Comparison of ENCODE assay signal across 11 cellular contexts in genomic region chr11:67280341-67280790, GRCh38. TPM values are rescaled to one million over a fixed set of nuclear protein-coding genes. Genes with fewer than 3 reads are reported as not detected.
DNase-seq lines count a peak whose midpoint lies in the region; ATAC-seq, FAIRE-seq and TF ChIP-seq lines count a peak whose summit lies in the region.
"Had no signal": no experiment of that assay in that cellular context is flagged by ENCODE, and none has a peak within 500 bp of the region (broad histone marks: within the 10 kb centered on the region; RNA-seq: fewer than 3 reads in every experiment).

No MANE protein-coding gene starts in this region.

- no peaks in the 10 kb centered on the region for H3K9me3 Mint-ChIP-seq in activated naive CD4-positive, alpha-beta T cell treated with anti-CD3 and anti-CD28 coated beads, Interleukin-2, amount 10 ng/mL, durations not matched to agents 7 days and 5 days
- no peaks in the 10 kb centered on the region for H3K9me3 Mint-ChIP-seq in activated T-helper 2 cell treated with anti-CD3 and anti-CD28 coated beads, Interferon-gamma antibody, Interleukin-2, Interleukin-4, amounts not matched to agents 10 μg/mL and 5 μg/mL and 100 μg/mL, durations not matched to agents 14 hours and 24 hours and 36 hours
- H3K9me3 Mint-ChIP-seq in memory B cell: no peaks in the 10 kb centered on the region

- peaks cover 62% of the 10 kb centered on the region for H3K36me3 Mint-ChIP-seq in activated naive CD4-positive, alpha-beta T cell treated with anti-CD3 and anti-CD28 coated beads, Interleukin-2, amount 10 ng/mL, durations not matched to agents 7 days and 5 days
- peaks cover 89% of the 10 kb centered on the region for H3K36me3 Mint-ChIP-seq in activated T-helper 2 cell treated with anti-CD3 and anti-CD28 coated beads, Interferon-gamma antibody, Interleukin-2, Interleukin-4, amounts not matched to agents 10 μg/mL and 5 μg/mL and 100 μg/mL, durations not matched to agents 14 hours and 24 hours and 36 hours (ENCODE audit: low read depth)
- peaks cover 21% of the 10 kb centered on the region for H3K36me3 Mint-ChIP-seq in memory B cell

- TF ChIP-seq POLR2A in suprapubic skin (IDR thresholded peaks at IDR 0.05) (no peak), H54 (IDR thresholded peaks at IDR 0.05; ENCODE audit: low read depth, low read length) (no peak)

- ATAC-seq in memory B cell (ENCODE audit: low read depth) (no peak), HG03175 (IDR thresholded peaks at IDR 0.05; ENCODE audit: unreplicated experiment) (no peak), GM19455 (IDR thresholded peaks at IDR 0.05; ENCODE audit: unreplicated experiment) (no peak)

- no peak for TF ChIP-seq EP300 in suprapubic skin (IDR thresholded peaks at IDR 0.05)

- no peak for TF ChIP-seq CTCF in suprapubic skin (IDR thresholded peaks at IDR 0.05)

- no peak overlapping the region for H3K4me3 ChIP-seq in suprapubic skin

- no peak for FAIRE-seq in H54 (lab: Jason Lieb, UNC)
- FAIRE-seq: TTC549 had no signal

- peak overlapping the region; percentile 94 for H3K27ac Mint-ChIP-seq in activated naive CD4-positive, alpha-beta T cell treated with anti-CD3 and anti-CD28 coated beads, Interleukin-2, amount 10 ng/mL, durations not matched to agents 7 days and 5 days
- H3K27ac Mint-ChIP-seq in activated T-helper 2 cell treated with anti-CD3 and anti-CD28 coated beads, Interferon-gamma antibody, Interleukin-2, Interleukin-4, amounts not matched to agents 10 μg/mL and 5 μg/mL and 100 μg/mL, durations not matched to agents 14 hours and 24 hours and 36 hours: peak overlapping the region; percentile 78
- H3K27ac Mint-ChIP-seq in memory B cell: peak overlapping the region; percentile 73

- no peaks in the 10 kb centered on the region for H3K9me3 ChIP-seq in suprapubic skin

- H3K36me3 ChIP-seq in suprapubic skin: peaks cover 67% of the 10 kb centered on the region

- H3K4me1 ChIP-seq in suprapubic skin: peaks cover 42% of the 10 kb centered on the region

- H3K27me3 Mint-ChIP-seq in activated naive CD4-positive, alpha-beta T cell treated with anti-CD3 and anti-CD28 coated beads, Interleukin-2, amount 10 ng/mL, durations not matched to agents 7 days and 5 days: no peaks in the 10 kb centered on the region
- H3K27me3 Mint-ChIP-seq in activated T-helper 2 cell treated with anti-CD3 and anti-CD28 coated beads, Interferon-gamma antibody, Interleukin-2, Interleukin-4, amounts not matched to agents 10 μg/mL and 5 μg/mL and 100 μg/mL, durations not matched to agents 14 hours and 24 hours and 36 hours (ENCODE audit: low read depth): no peaks in the 10 kb centered on the region
- H3K27me3 Mint-ChIP-seq in memory B cell: no peaks in the 10 kb centered on the region

- peak overlapping the region; percentile 17 for H3K27ac ChIP-seq in suprapubic skin

- WGBS in suprapubic skin: 81% methylated on average over 10 of the region's 13 CpGs

- H3K4me3 Mint-ChIP-seq in activated naive CD4-positive, alpha-beta T cell treated with anti-CD3 and anti-CD28 coated beads, Interleukin-2, amount 10 ng/mL, durations not matched to agents 7 days and 5 days: no peak overlapping the region
- H3K4me3 Mint-ChIP-seq in activated T-helper 2 cell treated with anti-CD3 and anti-CD28 coated beads, Interferon-gamma antibody, Interleukin-2, Interleukin-4, amounts not matched to agents 10 μg/mL and 5 μg/mL and 100 μg/mL, durations not matched to agents 14 hours and 24 hours and 36 hours (ENCODE audit: low read depth): no peak overlapping the region
- peak overlapping the region; percentile 29 for H3K4me3 Mint-ChIP-seq in memory B cell

- intact Hi-C loops in activated T-helper 2 cell treated with anti-CD3 and anti-CD28 coated beads, Interferon-gamma antibody, Interleukin-2, Interleukin-4, amounts not matched to agents 10 μg/mL and 5 μg/mL and 100 μg/mL, durations not matched to agents 14 hours and 24 hours and 36 hours (cut with micrococcal nuclease): no loop called here

- peaks cover 71% of the 10 kb centered on the region for H3K4me1 Mint-ChIP-seq in activated naive CD4-positive, alpha-beta T cell treated with anti-CD3 and anti-CD28 coated beads, Interleukin-2, amount 10 ng/mL, durations not matched to agents 7 days and 5 days
- peaks cover 34% of the 10 kb centered on the region for H3K4me1 Mint-ChIP-seq in activated T-helper 2 cell treated with anti-CD3 and anti-CD28 coated beads, Interferon-gamma antibody, Interleukin-2, Interleukin-4, amounts not matched to agents 10 μg/mL and 5 μg/mL and 100 μg/mL, durations not matched to agents 14 hours and 24 hours and 36 hours (ENCODE audit: low read depth)
- H3K4me1 Mint-ChIP-seq in memory B cell: peaks cover 30% of the 10 kb centered on the region

- peak; percentile 18 for DNase-seq in activated naive CD4-positive, alpha-beta T cell treated with anti-CD3 and anti-CD28 coated beads, Interleukin-2, amount 10 ng/mL, durations not matched to agents 7 days and 5 days
- no peak for DNase-seq in activated naive CD4-positive, alpha-beta T cell (lab: John Stamatoyannopoulos, UW)
- no peak for DNase-seq in activated T-helper 2 cell treated with anti-CD3 and anti-CD28 coated beads, Interferon-gamma antibody, Interleukin-2, Interleukin-4, amounts not matched to agents 10 μg/mL and 5 μg/mL and 100 μg/mL, durations not matched to agents 14 hours and 24 hours and 36 hours (ENCODE audit: low spot score)
- DNase-seq in memory B cell (ENCODE audit: low spot score in 2 of 2) (no peak), suprapubic skin (ENCODE audit: low spot score in 2 of 2) (peak in 1 of 2 donors; percentile 47), H54 (ENCODE audit: insufficient read length, low spot score) (no peak)
- DNase-seq: cerebellar nuclear complex, NCI-H226 had no signal

- no peaks in the 10 kb centered on the region for H3K27me3 ChIP-seq in suprapubic skin

- CTCF ChIA-PET in activated naive CD4-positive, alpha-beta T cell treated with anti-CD3 and anti-CD28 coated beads, Interleukin-2, amount 10 ng/mL, durations not matched to agents 7 days and 5 days (lab: Charles Lee): interaction anchor here (2.5 kb wide), 1 partner anchor 11 kb away, joined by 8 read pairs; no protein-coding TSS in a partner anchor

RNA-seq across cellular contexts. Expression of gene ANKRD13D, which starts 8.7 kb away (rescaled TPM):
- 119 and 135 TPM in 2 replicates for total RNA-seq in activated T-helper 2 cell treated with anti-CD3 and anti-CD28 coated beads, Interferon-gamma antibody, Interleukin-2, Interleukin-4, amounts not matched to agents 10 μg/mL and 5 μg/mL and 100 μg/mL, durations not matched to agents 14 hours and 24 hours and 36 hours
- total RNA-seq in suprapubic skin: 100 to 1,000 TPM in 1 of 4 donors, 10 to 100 TPM in 3; 55.7 to 154 (median 77.2) TPM

RNA-seq across cellular contexts. Expression of gene GRK2, which starts 14.1 kb away (rescaled TPM):
- 282 and 287 TPM in 2 replicates for total RNA-seq in activated T-helper 2 cell treated with anti-CD3 and anti-CD28 coated beads, Interferon-gamma antibody, Interleukin-2, Interleukin-4, amounts not matched to agents 10 μg/mL and 5 μg/mL and 100 μg/mL, durations not matched to agents 14 hours and 24 hours and 36 hours
- total RNA-seq in suprapubic skin: 100 to 1,000 TPM in 2 of 4 donors, 10 to 100 TPM in 2; 84.3 to 157 (median 105) TPM

RNA-seq across cellular contexts. Expression of gene SSH3, which starts 23.0 kb away (rescaled TPM):
- total RNA-seq in activated T-helper 2 cell treated with anti-CD3 and anti-CD28 coated beads, Interferon-gamma antibody, Interleukin-2, Interleukin-4, amounts not matched to agents 10 μg/mL and 5 μg/mL and 100 μg/mL, durations not matched to agents 14 hours and 24 hours and 36 hours: 12.1 and 16.2 TPM in 2 replicates
- 100 to 1,000 TPM in 1 of 4 donors, 10 to 100 TPM in 3; 49.4 to 107 (median 63.9) TPM for total RNA-seq in suprapubic skin
